In the genomic region with DNA sequence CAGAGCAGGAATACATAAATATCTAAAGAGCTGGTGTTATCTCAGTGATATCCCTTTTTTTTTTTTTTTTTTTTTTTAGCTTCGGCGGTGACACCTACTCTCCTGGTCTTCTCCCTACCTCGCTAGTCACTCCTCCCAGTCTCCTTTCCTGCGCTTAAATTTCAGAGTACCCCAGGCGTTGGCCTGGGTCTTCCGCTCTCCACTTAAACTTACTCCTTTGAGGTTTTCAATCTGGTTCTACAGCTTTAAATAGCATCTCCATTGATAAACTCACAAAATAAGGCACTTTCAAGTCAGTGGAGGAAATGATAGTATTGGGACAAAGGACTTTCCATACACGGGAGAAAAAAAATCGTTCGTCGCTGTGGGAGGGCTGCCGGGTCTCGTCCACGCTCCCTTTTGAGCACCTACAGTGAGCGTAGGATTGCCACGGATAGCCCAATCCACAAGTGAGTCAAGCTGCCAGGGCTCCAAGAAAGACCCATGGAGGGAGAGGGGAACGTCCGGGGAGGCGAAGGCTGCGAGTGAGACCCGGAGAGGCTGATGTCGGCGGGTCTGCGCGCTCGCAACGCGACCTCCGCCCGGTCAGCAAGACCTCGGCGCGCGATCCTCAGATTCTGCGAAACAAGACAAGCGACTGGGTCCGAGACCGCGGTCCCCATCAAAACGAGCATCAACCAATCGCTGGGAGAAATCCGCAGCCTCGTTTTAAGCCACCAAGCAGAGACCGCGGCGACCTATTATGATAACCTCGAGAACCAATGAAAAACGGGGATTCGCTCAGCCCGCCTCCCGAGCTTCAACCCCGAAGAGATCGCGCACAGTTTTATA, we compare ENCODE assay signal across 8 cellular contexts. TPM values are rescaled to one million over a fixed set of nuclear protein-coding genes. Genes with fewer than 3 reads are reported as not detected.
DNase-seq lines count a peak whose midpoint lies in the region; ATAC-seq and TF ChIP-seq lines count a peak whose summit lies in the region.

No MANE protein-coding gene starts in this region.

- TF ChIP-seq CTCF in fibroblast of the aortic adventitia (IDR thresholded peaks at IDR 0.05; ENCODE audit: insufficient read depth, low read length), result no peak
- TF ChIP-seq CTCF in natural killer cell (IDR thresholded peaks at IDR 0.05), result no peak

- DNase-seq in DMS79 treated with DMSO at 0.1 percent for 48 hours (lab: John Stamatoyannopoulos, UW) (peak; percentile 77), GOT3 (lab: John Stamatoyannopoulos, UW) (peak; percentile 88), LHCN-M2 (ENCODE audit: low read depth) (peak; percentile 89), RPMI7951 (ENCODE audit: low read depth) (peak; percentile 95), fibroblast of the aortic adventitia (ENCODE audit: low read depth) (peak; percentile 94), natural killer cell (peak; percentile 79)
- peak; percentile 76 for DNase-seq in activated effector memory CD4-positive, alpha-beta T cell treated with Interleukin-2 at 50 U/mL for 16 hours
- peak; percentile 79 for DNase-seq in stimulated activated naive B cell treated with anti-CD40 and anti-IgM and Interleukin-4, amounts not matched to agents 10 μg/mL and 1 μg/mL and 100 μg/mL, for 72 hours

- peaks cover 0 to 2% of the 10 kb centered on the region in 2 donors for H3K9me3 Mint-ChIP-seq in natural killer cell
- H3K9me3 Mint-ChIP-seq in stimulated activated naive B cell treated with anti-CD40 and anti-IgM and Interleukin-4, amounts not matched to agents 10 μg/mL and 1 μg/mL and 100 μg/mL, for 72 hours, result no peaks in the 10 kb centered on the region

- peaks cover 19% of the 10 kb centered on the region for H3K36me3 Mint-ChIP-seq in natural killer cell
- peaks cover 22 to 35% of the 10 kb centered on the region in 2 donors for H3K36me3 Mint-ChIP-seq in stimulated activated naive B cell treated with anti-CD40 and anti-IgM and Interleukin-4, amounts not matched to agents 10 μg/mL and 1 μg/mL and 100 μg/mL, for 72 hours

- intact Hi-C loops in natural killer cell (cut with micrococcal nuclease), result loop anchor here (1.0 to 10.0 kb wide), 3 partner anchors 57 to 638 kb away; a partner anchor contains a TSS

- peak overlapping the region; percentile 98 for H3K4me3 Mint-ChIP-seq in natural killer cell
- peak overlapping the region; percentile 90 to 96 for H3K4me3 Mint-ChIP-seq in stimulated activated naive B cell treated with anti-CD40 and anti-IgM and Interleukin-4, amounts not matched to agents 10 μg/mL and 1 μg/mL and 100 μg/mL, for 72 hours

- ATAC-seq in natural killer cell, result peak; percentile 72 to 81 (median 75)
- peak; percentile 84 for ATAC-seq in stimulated activated naive B cell treated with anti-CD40 and anti-IgM and Interleukin-4, amounts not matched to agents 10 μg/mL and 1 μg/mL and 100 μg/mL, for 72 hours (replicated peaks)

- peak overlapping the region; percentile 98 to 99 for H3K27ac Mint-ChIP-seq in natural killer cell
- peak overlapping the region; percentile 100 for H3K27ac Mint-ChIP-seq in stimulated activated naive B cell treated with anti-CD40 and anti-IgM and Interleukin-4, amounts not matched to agents 10 μg/mL and 1 μg/mL and 100 μg/mL, for 72 hours

- peaks cover 32 to 33% of the 10 kb centered on the region in 2 donors for H3K4me1 Mint-ChIP-seq in natural killer cell
- peaks cover 14 to 16% of the 10 kb centered on the region in 2 donors for H3K4me1 Mint-ChIP-seq in stimulated activated naive B cell treated with anti-CD40 and anti-IgM and Interleukin-4, amounts not matched to agents 10 μg/mL and 1 μg/mL and 100 μg/mL, for 72 hours

- peak overlapping the region; percentile 92 for H3K4me3 ChIP-seq in fibroblast of the aortic adventitia (ENCODE audit: low read depth, low read length)

- H3K27me3 Mint-ChIP-seq in natural killer cell (ENCODE audit: low read depth in 2 of 2), result peaks cover 0 to 3% of the 10 kb centered on the region in 2 donors
- peaks cover 10 to 15% of the 10 kb centered on the region in 2 donors for H3K27me3 Mint-ChIP-seq in stimulated activated naive B cell treated with anti-CD40 and anti-IgM and Interleukin-4, amounts not matched to agents 10 μg/mL and 1 μg/mL and 100 μg/mL, for 72 hours

RNA-seq across cellular contexts. Expression of a gene that starts 0.7 kb away (rescaled TPM):
- total RNA-seq in LHCN-M2 (2014; rRNA removed) (51.0 and 64.8 TPM in 2 replicates), fibroblast of the aortic adventitia (ENCODE audit: low replicate concordance) (70.8 and 72.0 TPM in 2 replicates), natural killer cell (100 to 1,000 TPM; 184 to 252 (median 229) TPM)
- polyA plus RNA-seq in LHCN-M2 (2012), result 59.6 TPM
- total RNA-seq in RPMI7951 (2014; rRNA removed; shearing (Covaris generic)), result 43.3 and 51.2 TPM in 2 replicates

RNA-seq across cellular contexts. Expression of a gene that starts 50.5 kb away (rescaled TPM):
- total RNA-seq in LHCN-M2 (2014; rRNA removed), result 2.8 and 4.5 TPM in 2 replicates
- 0.85 TPM for polyA plus RNA-seq in LHCN-M2 (2012)
- total RNA-seq in RPMI7951 (2014; rRNA removed; shearing (Covaris generic)), result 1.3 and 2.9 TPM in 2 replicates
- total RNA-seq in fibroblast of the aortic adventitia (ENCODE audit: low replicate concordance), result 8.9 and 13.4 TPM in 2 replicates
- total RNA-seq in natural killer cell, result 10 to 100 TPM; 15.4 to 17.1 (median 17.0) TPM

Comparison
In these comparisons a context has a peak if more than half of its experiments do, and no peak if none do; other contexts are left out.
1. Peak in every context shown above with its lines: DNase-seq, ATAC-seq and H3K4me3 ChIP-seq.